In genomic region chr14:23284654-23285529, GRCh38 we compare ENCODE assay signal across 1 cellular context.
TF ChIP-seq lines count a peak whose summit lies in the region.

No MANE protein-coding gene starts in this region.

TF ChIP-seq in K562, 482 proteins besides CTCF, POLR2A, EP300 and RAD21 (continued from another document):
- TF ChIP-seq FUS (optimal IDR thresholded peaks at IDR 0.05; ENCODE audit: low read depth, low read length) (no peak), SRF (CRISPR knock-in tag; IDR thresholded peaks at IDR 0.05) (no peak), GATA2 (CRISPR knock-in tag; IDR thresholded peaks at IDR 0.05) (no peak), NFE2L1 (tag; IDR thresholded peaks at IDR 0.05; ENCODE audit: borderline replicate concordance, low read depth) (no peak), CBX3 (IDR thresholded peaks at IDR 0.05; ENCODE audit: borderline replicate concordance in 1 of 2, low read length in 2 of 2) (no peak), AFF1 (IDR thresholded peaks at IDR 0.05; ENCODE audit: low read depth in 1 of 2, partially characterized antibody in 2 of 2) (no peak), TBP (optimal IDR thresholded peaks at IDR 0.05; ENCODE audit: low read depth, low read length) (peak; percentile 14), TCF15 (CRISPR knock-in tag; IDR thresholded peaks at IDR 0.05) (no peak), ZNF197 (CRISPR knock-in tag; IDR thresholded peaks at IDR 0.05; ENCODE audit: low read depth) (no peak), SREBF2 (CRISPR knock-in tag; IDR thresholded peaks at IDR 0.05) (no peak), ZKSCAN8 (CRISPR knock-in tag; IDR thresholded peaks at IDR 0.05) (0 out of 2 replicates have a peak, but pooled peaks have one; percentile 45), RUNX1 (IDR thresholded peaks at IDR 0.05; ENCODE audit: low read depth) (no peak), THRA (IDR thresholded peaks at IDR 0.05) (no peak), ZNF121 (CRISPR knock-in tag; conservative IDR thresholded peaks at IDR 0.05) (no peak), STAT5B (CRISPR knock-in tag; IDR thresholded peaks at IDR 0.05) (no peak), ELK1 (CRISPR knock-in tag; IDR thresholded peaks at IDR 0.05) (no peak), ZNF644 (tag; IDR thresholded peaks at IDR 0.05; ENCODE audit: low read depth) (no peak), ZNF134 (CRISPR knock-in tag; conservative IDR thresholded peaks at IDR 0.05) (no peak), RAD51 (IDR thresholded peaks at IDR 0.05; ENCODE audit: borderline replicate concordance, low read depth) (no peak), ATF1 (CRISPR knock-in tag; IDR thresholded peaks at IDR 0.05) (no peak), ATF1 (tag; IDR thresholded peaks at IDR 0.05) (no peak), ZNF830 (CRISPR knock-in tag; IDR thresholded peaks at IDR 0.05) (no peak), CHD1 (IDR thresholded peaks at IDR 0.05; ENCODE audit: low read length) (peak; percentile 55), RREB1 (CRISPR knock-in tag; IDR thresholded peaks at IDR 0.05) (no peak), ELF2 (CRISPR knock-in tag; IDR thresholded peaks at IDR 0.05) (no peak), ZNF780A (CRISPR knock-in tag; IDR thresholded peaks at IDR 0.05) (no peak), PML (IDR thresholded peaks at IDR 0.05; ENCODE audit: low read length) (no peak), CEBPZ (IDR thresholded peaks at IDR 0.05; ENCODE audit: borderline replicate concordance, low read depth, low read length) (no peak), CREB5 (CRISPR knock-in tag; IDR thresholded peaks at IDR 0.05) (no peak), RBFOX2 (IDR thresholded peaks at IDR 0.05; ENCODE audit: low read depth, low read length) (no peak), LCOR (CRISPR knock-in tag; IDR thresholded peaks at IDR 0.05) (no peak), ZBTB9 (CRISPR knock-in tag; IDR thresholded peaks at IDR 0.05) (no peak), ZNF717 (CRISPR knock-in tag; IDR thresholded peaks at IDR 0.05) (no peak), NFE2 (IDR thresholded peaks at IDR 0.05; ENCODE audit: low read depth) (no peak), ZNF239 (CRISPR knock-in tag; IDR thresholded peaks at IDR 0.05) (no peak), CREB1 (IDR thresholded peaks at IDR 0.05) (no peak), CREB1 (CRISPR knock-in tag; IDR thresholded peaks at IDR 0.05) (no peak), GTF2E2 (tag; IDR thresholded peaks at IDR 0.05) (0 out of 2 replicates have a peak, but pooled peaks have one; percentile 66), ZBTB33 (CRISPR knock-in tag; IDR thresholded peaks at IDR 0.05) (no peak), EHMT2 (IDR thresholded peaks at IDR 0.05) (no peak)
